In the genomic region with DNA sequence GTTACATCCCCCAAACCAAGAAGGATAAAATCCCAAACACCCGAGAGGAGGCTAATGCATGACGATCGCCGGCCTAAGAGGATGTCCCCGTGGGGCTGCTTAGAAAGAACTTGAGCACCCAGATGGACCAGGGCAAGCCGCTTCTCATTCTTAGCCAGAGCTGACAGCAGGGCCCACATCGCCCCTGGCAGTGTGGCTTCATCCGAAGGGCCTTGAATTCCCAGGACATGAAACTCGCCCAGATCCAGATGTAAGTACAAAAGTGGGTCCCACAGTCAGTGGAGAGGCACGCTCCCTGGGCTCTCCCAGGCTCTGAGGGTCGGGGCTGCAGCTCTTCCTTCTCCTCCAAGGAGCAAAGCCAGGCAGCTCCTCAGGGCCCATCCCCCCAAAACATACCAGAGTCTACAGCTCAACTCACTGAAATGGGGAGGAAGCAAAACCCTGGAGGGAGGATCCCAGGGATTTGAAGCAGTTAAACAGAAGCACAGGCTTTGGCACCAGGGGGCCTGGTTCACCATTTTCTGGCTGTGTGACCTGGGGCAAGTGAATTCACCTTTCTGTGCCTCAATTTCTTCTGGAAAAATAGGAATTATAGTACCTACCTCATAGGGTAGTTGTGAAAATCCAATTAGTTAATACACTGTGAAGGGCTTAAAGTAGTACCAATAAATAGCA, we compare ENCODE assay signal across 17 cellular contexts.
DNase-seq lines count a peak whose midpoint lies in the region; ATAC-seq and TF ChIP-seq lines count a peak whose summit lies in the region.
"Had no signal": no experiment of that assay in that cellular context is flagged by ENCODE, and none has a peak within 500 bp of the region (broad histone marks: within the 10 kb centered on the region; RNA-seq: fewer than 3 reads in every experiment).

No MANE protein-coding gene starts in this region.

- H3K56ac ChIP-seq in IMR-90 (ENCODE audit: extremely low read depth, insufficient read depth, low read length): peak overlapping the region; percentile 70; the same call in 1 of the 2 replicates

- peaks cover 44% of the 10 kb centered on the region for H3K4me1 ChIP-seq in IMR-90 (ENCODE audit: control insufficient read depth, insufficient read depth, low read length)
- H3K4me1 ChIP-seq in rectal smooth muscle tissue (ENCODE audit: control insufficient read depth, insufficient read depth, low read length): peaks cover 38% of the 10 kb centered on the region
- H3K4me1 ChIP-seq in mammary epithelial cell (ENCODE audit: insufficient read depth, low read length): peaks cover 2% of the 10 kb centered on the region

- DNase-seq in ELF-1 (ENCODE audit: low read depth, low spot score) (peak; percentile 59), IMR-90 (peak; percentile 57), foreskin fibroblast (peak; percentile 45 to 76), mammary epithelial cell (no peak), kidney glomerular epithelial cell (lab: John Stamatoyannopoulos, UW) (no peak)
- DNase-seq: activated CD4-positive, CD25-positive, alpha-beta regulatory T cell treated with anti-CD3 and anti-CD28 coated beads, Interleukin-2, amount 50 U/mL, for 72 hours; activated naive CD4-positive, alpha-beta T cell treated with Interleukin-2 at 50 U/mL for 16 hours; DMS79; HCEC 1CT; NCI-H1092; RPMI8226; stimulated activated CD4-positive, alpha-beta T cell treated with anti-CD3 and anti-CD28 coated beads, Interleukin-4, amount 100 ng/mL, for 1 hour; upper lobe of left lung had no signal

- H2AFZ ChIP-seq in IMR-90 (replicated peaks; ENCODE audit: low read length, poor library complexity) (peak overlapping the region; percentile 86), mammary epithelial cell (ENCODE audit: low read depth, low read length) (no peak overlapping the region)

- H3K4me2 ChIP-seq in IMR-90 (ENCODE audit: low read depth, low read length) (no peak overlapping the region), mammary epithelial cell (ENCODE audit: insufficient read depth, low read depth, low read length) (no peak overlapping the region)

- H3K4me3 ChIP-seq in IMR-90 (ENCODE audit: insufficient read depth, low read depth, low read length) (no peak overlapping the region), foreskin fibroblast (ENCODE audit: low read depth in 1 of 2, low read length in 2 of 2) (no peak overlapping the region), rectal smooth muscle tissue (ENCODE audit: low read length) (no peak overlapping the region), mammary epithelial cell (replicated peaks in 1 of 3; ENCODE audit: insufficient read depth in 1 of 3, low read depth in 2 of 3, low read length in 3 of 3) (no peak overlapping the region)
- H3K4me3 ChIP-seq: BLaER1 treated with 17β-estradiol and CSF1 and Interleukin-3, amounts not matched to agents 10 nM and 100 nM; upper lobe of left lung had no signal

- H3K23ac ChIP-seq in IMR-90 (ENCODE audit: low read depth, low read length): peak overlapping the region; percentile 81; the same call in 1 of the 2 replicates

- in situ Hi-C loops in IMR-90 (cut with MboI; ENCODE audit: low sequenced_read_pairs): no loop called here
- in situ Hi-C loops in mammary epithelial cell (cut with MboI; ENCODE audit: low sequenced_read_pairs in 2 of 2): no loop called here

- H2AK9ac ChIP-seq in IMR-90 (replicated peaks; ENCODE audit: low read depth, low read length, poor library complexity): peak overlapping the region; percentile 47

- H2BK5ac ChIP-seq in IMR-90 (ENCODE audit: low read depth, low read length, poor library complexity, severe bottlenecking): peak overlapping the region; percentile 49

- TF ChIP-seq CTCF in IMR-90 (conservative IDR thresholded peaks at IDR 0.05; ENCODE audit: low read depth, low read length): no peak
- no peak for TF ChIP-seq CTCF in foreskin fibroblast (IDR thresholded peaks at IDR 0.05; ENCODE audit: low read depth, low read length)
- no peak for TF ChIP-seq CTCF in mammary epithelial cell (conservative IDR thresholded peaks at IDR 0.05 in 1 of 2, IDR thresholded peaks at IDR 0.05 in 1 of 2; ENCODE audit: extremely low read depth in 1 of 2, insufficient read depth in 1 of 2, low read depth in 1 of 2, low read length in 2 of 2)

- peak overlapping the region; percentile 71; the same call in 2 of the 3 replicates for H2BK15ac ChIP-seq in IMR-90 (ENCODE audit: low read depth, low read length)

- peak overlapping the region; percentile 84; the same call in 1 of the 2 replicates for H2AK5ac ChIP-seq in IMR-90 (ENCODE audit: low read depth, low read length)

- no peaks in the 10 kb centered on the region for H3K27me3 ChIP-seq in IMR-90 (ENCODE audit: control insufficient read depth, insufficient read depth, low read length)
- H3K27me3 ChIP-seq in rectal smooth muscle tissue (ENCODE audit: control insufficient read depth, insufficient read depth, low read length): no peaks in the 10 kb centered on the region
- no peaks in the 10 kb centered on the region for H3K27me3 ChIP-seq in mammary epithelial cell (ENCODE audit: insufficient read depth, low read length)
- H3K27me3 ChIP-seq: BLaER1 treated with 17β-estradiol and CSF1 and Interleukin-3, amounts not matched to agents 10 nM and 100 nM; upper lobe of left lung had no signal

- no peak for TF ChIP-seq POLR2A in IMR-90 (IDR thresholded peaks at IDR 0.05; ENCODE audit: low read depth, low read length)

- ATAC-seq in IMR-90 (ENCODE audit: low read depth) (peak; percentile 73), GM18511 (IDR thresholded peaks at IDR 0.05; ENCODE audit: unreplicated experiment) (no peak)
- ATAC-seq: natural killer cell treated with Interleukin-12 subunit alpha and Interleukin-12 subunit beta and Interleukin-15 and Interleukin-18, amount 100 ng/mL, for 72 hours had no signal

- peak overlapping the region; percentile 90 for H2BK120ac ChIP-seq in IMR-90 (ENCODE audit: low read depth, low read length)

- H3K18ac ChIP-seq in IMR-90 (ENCODE audit: low read depth, low read length): peak overlapping the region; percentile 90

- no peaks in the 10 kb centered on the region for H4K20me1 ChIP-seq in IMR-90 (ENCODE audit: insufficient read depth, low read length)
- no peaks in the 10 kb centered on the region for H4K20me1 ChIP-seq in mammary epithelial cell (ENCODE audit: insufficient read depth, low read length)
- H4K20me1 ChIP-seq: BLaER1 treated with 17β-estradiol and CSF1 and Interleukin-3, amounts not matched to agents 10 nM and 100 nM had no signal

- peak overlapping the region; percentile 90 for H4K91ac ChIP-seq in IMR-90 (ENCODE audit: insufficient read depth, low read depth, low read length)

- peaks cover 0 to 44% of the 10 kb centered on the region in 2 experiments; a peak in 2 of 4 replicates for H3K79me1 ChIP-seq in IMR-90 (ENCODE audit: low read depth in 1 of 2, low read length in 2 of 2)

- peak overlapping the region; percentile 90 for H3K4ac ChIP-seq in IMR-90 (ENCODE audit: low read depth, low read length)

- intact Hi-C loops in IMR-90 (cut with micrococcal nuclease): no loop called here
- intact Hi-C loops in mammary epithelial cell (cut with micrococcal nuclease): no loop called here

- H3K9me3 ChIP-seq in IMR-90 (ENCODE audit: control insufficient read depth, insufficient read depth, low read length): no peaks in the 10 kb centered on the region
- H3K9me3 ChIP-seq in mammary epithelial cell (replicated peaks; ENCODE audit: insufficient read depth, low read length): no peaks in the 10 kb centered on the region
- H3K9me3 ChIP-seq: upper lobe of left lung had no signal

- dilution Hi-C loops in IMR-90 (cut with HindIII; ENCODE audit: low sequenced_read_pairs, unreplicated experiment): no loop called here
- dilution Hi-C loops in mammary epithelial cell (cut with HindIII; ENCODE audit: low sequenced_read_pairs): no loop called here

- POLR2A ChIA-PET in IMR-90 (lab: Charles Lee; ENCODE audit: unreplicated experiment): no interaction called here

- 91% methylated on average over 6 of the region's 11 CpGs; no CpG with 5 or more reads in 1 of the 2 experiments for WGBS in IMR-90 (ENCODE audit: extremely low coverage in 2 of 2, insufficient read length in 1 of 2), 2 experiments
- whole genome bisulfite sequencing in mammary epithelial cell (ENCODE audit: low coverage, missing lambda C conversion rate): 82% methylated on average over 11 of the region's 11 CpGs

- BruUV-seq in IMR-90 (replicated peaks; lab: Mats Ljungman, UMichigan) (no TSS peak), mammary epithelial cell (replicated peaks; lab: Mats Ljungman, UMichigan) (no TSS peak)

- peak overlapping the region; percentile 79 for H3K14ac ChIP-seq in IMR-90 (replicated peaks; ENCODE audit: low read depth, low read length)

- H3K9ac ChIP-seq in IMR-90 (ENCODE audit: low read depth, low read length) (peak overlapping the region; percentile 16; the same call in 1 of the 2 replicates), rectal smooth muscle tissue (ENCODE audit: low read length) (no peak overlapping the region), mammary epithelial cell (ENCODE audit: insufficient read depth, low read length) (no peak overlapping the region)
- H3K9ac ChIP-seq: BLaER1 treated with 17β-estradiol and CSF1 and Interleukin-3, amounts not matched to agents 10 nM and 100 nM had no signal

- H3K27ac ChIP-seq in IMR-90 (ENCODE audit: insufficient read depth, low read length) (peak overlapping the region; percentile 69; the same call in 1 of the 2 replicates), rectal smooth muscle tissue (ENCODE audit: low read depth, low read length) (peak overlapping the region; percentile 2), mammary epithelial cell (ENCODE audit: insufficient read depth, low read depth, low read length) (no peak overlapping the region)
- H3K27ac ChIP-seq: BLaER1 treated with 17β-estradiol and CSF1 and Interleukin-3, amounts not matched to agents 10 nM and 100 nM had no signal

- peak overlapping the region; percentile 96 for H4K5ac ChIP-seq in IMR-90 (ENCODE audit: low read depth, low read length)

- CTCF ChIA-PET in IMR-90 (lab: Yijun Ruan, JAX): interaction anchor here (0.5 kb wide), 1 partner anchor 28 kb away, joined by 3 read pairs; no protein-coding TSS in a partner anchor
- CTCF ChIA-PET in mammary epithelial cell (lab: Charles Lee; ENCODE audit: low non-redundant PET): no interaction called here

- TF ChIP-seq RAD21 in IMR-90 (IDR thresholded peaks at IDR 0.05; ENCODE audit: low read length): no peak

- peaks cover 37% of the 10 kb centered on the region for H3K9me1 ChIP-seq in IMR-90 (ENCODE audit: insufficient read depth, low read length)

- H2BK20ac ChIP-seq in IMR-90 (ENCODE audit: low read depth, low read length): peak overlapping the region; percentile 77

- no peaks in the 10 kb centered on the region for H3K79me2 ChIP-seq in mammary epithelial cell (ENCODE audit: insufficient read depth, low read length)

- peak overlapping the region; percentile 53 to 86; a peak in 3 of 4 replicates for H4K8ac ChIP-seq in IMR-90 (ENCODE audit: low read depth in 2 of 2, low read length in 2 of 2)

- H3K36me3 ChIP-seq in IMR-90 (ENCODE audit: control insufficient read depth, insufficient read depth, low read length) (no peaks in the 10 kb centered on the region), rectal smooth muscle tissue (ENCODE audit: control insufficient read depth, insufficient read depth, low read length) (no peaks in the 10 kb centered on the region), mammary epithelial cell (ENCODE audit: insufficient read depth, low read length) (no peaks in the 10 kb centered on the region)
- H3K36me3 ChIP-seq: BLaER1 treated with 17β-estradiol and CSF1 and Interleukin-3, amounts not matched to agents 10 nM and 100 nM; upper lobe of left lung had no signal

Comparison
In these comparisons a context has a peak if more than half of its experiments do, and no peak if none do; other contexts are left out.
1. DNase-seq: peak in ELF-1 (single experiment), IMR-90 (single experiment) and foreskin fibroblast (2 of 2); none in mammary epithelial cell (single experiment) and kidney glomerular epithelial cell (single experiment).